1 cellular context compared by ENCODE assay signal in genomic region chr21:46153259-46154154, GRCh38.
TF ChIP-seq lines count a peak whose summit lies in the region.

No MANE protein-coding gene starts in this region.

TF ChIP-seq in HepG2, 621 proteins besides CTCF, POLR2A, EP300 and RAD21 (continued from another document and continues in another):
- TF ChIP-seq THAP9 (CRISPR knock-in tag; IDR thresholded peaks at IDR 0.05; ENCODE audit: borderline replicate concordance) (no peak), RFX5 (IDR thresholded peaks at IDR 0.05; ENCODE audit: low read depth, low read length) (no peak), PHF21A (CRISPR knock-in tag; IDR thresholded peaks at IDR 0.05) (peak; percentile 60; the same call in 1 of the 2 replicates), ZNF331 (CRISPR knock-in tag; IDR thresholded peaks at IDR 0.05) (no peak), ARHGAP35 (CRISPR knock-in tag; IDR thresholded peaks at IDR 0.05; ENCODE audit: borderline replicate concordance) (no peak), SCMH1 (CRISPR knock-in tag; IDR thresholded peaks at IDR 0.05; ENCODE audit: borderline replicate concordance) (no peak), ZNF562 (CRISPR knock-in tag; IDR thresholded peaks at IDR 0.05; ENCODE audit: borderline replicate concordance) (no peak), YY1 (IDR thresholded peaks at IDR 0.05; ENCODE audit: insufficient read depth, insufficient replicate concordance, low read depth, low read length) (peak; percentile 27), NONO (IDR thresholded peaks at IDR 0.05) (no peak), NONO (CRISPR knock-in tag; conservative IDR thresholded peaks at IDR 0.05) (peak; percentile 55; the same call in 1 of the 2 replicates), ZMYM3 (CRISPR knock-in tag; IDR thresholded peaks at IDR 0.05) (0 out of 2 replicates have a peak, but pooled peaks have one; percentile 20), TRIM24 (CRISPR knock-in tag; IDR thresholded peaks at IDR 0.05) (no peak), HBP1 (CRISPR knock-in tag; IDR thresholded peaks at IDR 0.05; ENCODE audit: low read depth) (no peak), THAP7 (CRISPR knock-in tag; IDR thresholded peaks at IDR 0.05) (no peak), REXO4 (CRISPR knock-in tag; IDR thresholded peaks at IDR 0.05; ENCODE audit: borderline replicate concordance) (no peak), ZNF557 (CRISPR knock-in tag; IDR thresholded peaks at IDR 0.05) (0 out of 2 replicates have a peak, but pooled peaks have one; percentile 17), POLR2AphosphoS5 (IDR thresholded peaks at IDR 0.05; ENCODE audit: low read depth, low read length) (no peak; the same call in 1 of the 2 replicates), ELF4 (CRISPR knock-in tag; IDR thresholded peaks at IDR 0.05; ENCODE audit: borderline replicate concordance) (no peak), PHF20 (CRISPR knock-in tag; IDR thresholded peaks at IDR 0.05) (no peak), BRD4 (CRISPR knock-in tag; IDR thresholded peaks at IDR 0.05) (0 out of 2 replicates have a peak, but pooled peaks have one; percentile 18), IRX3 (CRISPR knock-in tag; IDR thresholded peaks at IDR 0.05; ENCODE audit: borderline replicate concordance, low read depth) (no peak), FLYWCH1 (CRISPR knock-in tag; IDR thresholded peaks at IDR 0.05) (no peak), ZKSCAN1 (IDR thresholded peaks at IDR 0.05; ENCODE audit: low read length) (no peak), FOXA3 (CRISPR knock-in tag; IDR thresholded peaks at IDR 0.05) (peak; percentile 77), KDM5A (IDR thresholded peaks at IDR 0.05; ENCODE audit: borderline replicate concordance, low read length) (peak; percentile 59; the same call in 1 of the 2 replicates), NR2F1 (CRISPR knock-in tag; IDR thresholded peaks at IDR 0.05) (peak; percentile 51 to 74), XBP1 (CRISPR knock-in tag; IDR thresholded peaks at IDR 0.05) (no peak), ZNF879 (CRISPR knock-in tag; IDR thresholded peaks at IDR 0.05) (no peak; the same call in 1 of the 2 replicates), MLLT10 (CRISPR knock-in tag; IDR thresholded peaks at IDR 0.05) (no peak), TIGD3 (CRISPR knock-in tag; IDR thresholded peaks at IDR 0.05; ENCODE audit: borderline replicate concordance) (peak; percentile 28; the same call in 1 of the 2 replicates), ZNF563 (CRISPR knock-in tag; IDR thresholded peaks at IDR 0.05) (no peak; the same call in 1 of the 2 replicates), CEBPZ (IDR thresholded peaks at IDR 0.05; ENCODE audit: low read length) (no peak), ATRX (CRISPR knock-in tag; IDR thresholded peaks at IDR 0.05; ENCODE audit: borderline replicate concordance) (no peak), PCBP1 (IDR thresholded peaks at IDR 0.05; ENCODE audit: borderline replicate concordance, low read depth, low read length) (peak; percentile 82; the same call in 1 of the 2 replicates), ZNF646 (CRISPR knock-in tag; IDR thresholded peaks at IDR 0.05) (0 out of 2 replicates have a peak, but pooled peaks have one; percentile 36), TGIF2 (CRISPR knock-in tag; IDR thresholded peaks at IDR 0.05) (no peak), ZNF883 (CRISPR knock-in tag; IDR thresholded peaks at IDR 0.05; ENCODE audit: not compliant biosample characterization) (no peak), E2F1 (CRISPR knock-in tag; IDR thresholded peaks at IDR 0.05) (no peak), TAF15 (IDR thresholded peaks at IDR 0.05; ENCODE audit: low read depth, low read length, poor library complexity, severe bottlenecking) (no peak), REL (CRISPR knock-in tag; conservative IDR thresholded peaks at IDR 0.05) (0 out of 2 replicates have a peak, but pooled peaks have one; percentile 2), KLF6 (CRISPR knock-in tag; IDR thresholded peaks at IDR 0.05) (no peak), ZUFSP (CRISPR knock-in tag; IDR thresholded peaks at IDR 0.05; ENCODE audit: borderline replicate concordance) (no peak), PAF1 (CRISPR knock-in tag; IDR thresholded peaks at IDR 0.05) (no peak), CREB3 (CRISPR knock-in tag; IDR thresholded peaks at IDR 0.05) (no peak)
